9 cellular contexts compared by ENCODE assay signal in genomic region chr15:68794869-68795268, GRCh38. TPM values are rescaled to one million over a fixed set of nuclear protein-coding genes. Genes with fewer than 3 reads are reported as not detected.
DNase-seq lines count a peak whose midpoint lies in the region; ATAC-seq and TF ChIP-seq lines count a peak whose summit lies in the region.
"Had no signal": no experiment of that assay in that cellular context is flagged by ENCODE, and none has a peak within 500 bp of the region (broad histone marks: within the 10 kb centered on the region; RNA-seq: fewer than 3 reads in every experiment).

No MANE protein-coding gene starts in this region.

- H3K36me3 ChIP-seq in muscle layer of duodenum (ENCODE audit: control insufficient read depth in 1 of 2, insufficient read depth in 2 of 2, low read length in 2 of 2) = no peaks in the 10 kb centered on the region
- no peaks in the 10 kb centered on the region for H3K36me3 ChIP-seq in aorta (ENCODE audit: control insufficient read depth in 1 of 2, insufficient read depth in 2 of 2, low read length in 1 of 2)
- H3K36me3 ChIP-seq in BE2C = peaks cover 56% of the 10 kb centered on the region

- no peak for DNase-seq in Right ventricle myocardium superior
- DNase-seq in Right ventricle myocardium inferior (ENCODE audit: missing footprints) = no peak
- DNase-seq in dorsolateral prefrontal cortex = no peak
- DNase-seq in aorta = no peak
- DNase-seq in BE2C = no peak
- DNase-seq in UCSD-AML1 (lab: John Stamatoyannopoulos, UW; ENCODE audit: unreplicated experiment) = no peak
- DNase-seq: DND-41 had no signal

- H3K9me3 ChIP-seq in muscle layer of duodenum (ENCODE audit: control insufficient read depth in 1 of 2, low read length in 2 of 2) = no peaks in the 10 kb centered on the region
- H3K9me3 ChIP-seq in aorta (ENCODE audit: control insufficient read depth, low read length) = no peaks in the 10 kb centered on the region
- no peaks in the 10 kb centered on the region for H3K9me3 ChIP-seq in BE2C

- intact Hi-C loops in Right ventricle myocardium superior (cut with DNase I) = no loop called here
- intact Hi-C loops in Right ventricle myocardium inferior (cut with DNase I) = loop anchor here (2.0 kb wide), 1 partner anchor 24 kb away; no protein-coding TSS in a partner anchor
- intact Hi-C loops in dorsolateral prefrontal cortex (cut with DNase I) = loop anchor here (1.0 to 5.0 kb wide), 2 partner anchors 23 to 63 kb away; no protein-coding TSS in a partner anchor
- intact Hi-C loops in aorta (cut with DNase I) = no loop called here

- peak in 9 of 56 donors; percentile 3 to 33 (median 15) for TF ChIP-seq CTCF in dorsolateral prefrontal cortex (IDR thresholded peaks at IDR 0.05 in 54 of 56, conservative IDR thresholded peaks at IDR 0.05 in 2 of 56; ENCODE audit: low read depth in 1 of 56, partially characterized antibody in 56 of 56)
- TF ChIP-seq CTCF in BE2C (IDR thresholded peaks at IDR 0.05; ENCODE audit: low read depth, low read length) = no peak

- H3K27ac ChIP-seq in dorsolateral prefrontal cortex (peak overlapping the region; percentile 63 to 99 (median 96)), muscle layer of duodenum (ENCODE audit: low read length) (peak overlapping the region; percentile 81), aorta (ENCODE audit: low read depth in 1 of 2, low read length in 2 of 2) (no peak overlapping the region)

- H3K4me3 ChIP-seq in dorsolateral prefrontal cortex (peak overlapping the region in 53 of 59 donors; percentile 7 to 59 (median 35)), muscle layer of duodenum (ENCODE audit: low read depth in 1 of 2, low read length in 2 of 2) (peak overlapping the region; percentile 26 to 42), aorta (ENCODE audit: low read length in 2 of 2) (no peak overlapping the region), BE2C (ENCODE audit: low read depth, low read length) (no peak overlapping the region)

- WGBS in aorta, 2 donors = 8 to 9% methylated on average over 4 of the region's 4 CpGs

- ATAC-seq in Right ventricle myocardium superior (ENCODE audit: poor library complexity) = peak; percentile 21
- no peak for ATAC-seq in Right ventricle myocardium inferior
- peak; percentile 11 for ATAC-seq in aorta (ENCODE audit: low FRiP score)
- ATAC-seq in GM19467 (IDR thresholded peaks at IDR 0.05; ENCODE audit: unreplicated experiment) = no peak

- H3K27me3 ChIP-seq in dorsolateral prefrontal cortex (no peaks in the 10 kb centered on the region), muscle layer of duodenum (ENCODE audit: low read depth, low read length) (no peaks in the 10 kb centered on the region), aorta (ENCODE audit: control insufficient read depth in 1 of 2, insufficient read depth in 2 of 2, low read length in 1 of 2) (no peaks in the 10 kb centered on the region), BE2C (no peaks in the 10 kb centered on the region)

- H3K4me1 ChIP-seq in muscle layer of duodenum (ENCODE audit: control insufficient read depth in 1 of 2, insufficient read depth in 2 of 2, low read length in 2 of 2) = peaks cover 27 to 61% of the 10 kb centered on the region in 2 donors
- peaks cover 0 to 3% of the 10 kb centered on the region in 2 donors for H3K4me1 ChIP-seq in aorta (ENCODE audit: control insufficient read depth in 1 of 2, insufficient read depth in 2 of 2, low read length in 2 of 2)
- H3K4me1 ChIP-seq in BE2C = peaks cover 15% of the 10 kb centered on the region

RNA-seq across cellular contexts. Expression of gene ANP32A, which starts 25.8 kb away (rescaled TPM):
- total RNA-seq in Right ventricle myocardium superior = 118 TPM
- 134 TPM for total RNA-seq in Right ventricle myocardium inferior
- 100 to 1,000 TPM in 110 of 120 experiments, 10 to 100 TPM in 10; 83.9 to 167 (median 121) TPM for total RNA-seq in dorsolateral prefrontal cortex
- 100 to 1,000 TPM in 1 of 2 donors, 10 to 100 TPM in 1; 76.1 to 106 TPM for total RNA-seq in aorta
- polyA plus RNA-seq in aorta = 10 to 100 TPM; 63.2 to 63.5 TPM
- 347 TPM for polyA plus RNA-seq in BE2C (2012; ENCODE audit: insufficient read depth, insufficient read length, low read depth)

Comparison
In these comparisons a context has a peak if more than half of its experiments do, and no peak if none do; other contexts are left out.
1. ATAC-seq: peak in Right ventricle myocardium superior (single experiment) and aorta (single experiment); none in Right ventricle myocardium inferior (single experiment) and GM19467 (single experiment).
2. intact Hi-C loops: an anchor here in Right ventricle myocardium inferior (2.0 kb wide) and dorsolateral prefrontal cortex (1.0 to 5.0 kb wide); none called in Right ventricle myocardium superior and aorta.
3. H3K27ac ChIP-seq: peak in dorsolateral prefrontal cortex (59 of 59) and muscle layer of duodenum (single experiment); none in aorta (0 of 2).
4. H3K4me3 ChIP-seq: peak in dorsolateral prefrontal cortex (53 of 59) and muscle layer of duodenum (2 of 2); none in aorta (0 of 2) and BE2C (single experiment).